In genomic region chr19:37334179-37335071, GRCh38 we compare ENCODE assay signal across 8 cellular contexts.
DNase-seq lines count a peak whose midpoint lies in the region; ATAC-seq and TF ChIP-seq lines count a peak whose summit lies in the region.

No MANE protein-coding gene starts in this region.

- peak; percentile 98 for ATAC-seq in GM21423 (IDR thresholded peaks at IDR 0.05; ENCODE audit: unreplicated experiment)

- no peaks in the 10 kb centered on the region for H3K9me3 ChIP-seq in iPS-15b (ENCODE audit: control insufficient read depth, insufficient read depth, low read length)

- peaks cover 2% of the 10 kb centered on the region for H3K36me3 ChIP-seq in iPS-15b (ENCODE audit: control insufficient read depth, insufficient read depth, low read length)

- peak overlapping the region; percentile 67 for H3K4me3 ChIP-seq in NB4 (ENCODE audit: low read depth, low read length)
- peak overlapping the region; percentile 92 for H3K4me3 ChIP-seq in iPS-15b (ENCODE audit: low read depth, low read length)
- H3K4me3 ChIP-seq in skeletal muscle cell (ENCODE audit: low read depth, low read length) = peak overlapping the region; percentile 90

- no peak for TF ChIP-seq CTCF in NB4 (IDR thresholded peaks at IDR 0.05; ENCODE audit: low read depth, low read length)
- TF ChIP-seq CTCF in VCaP (conservative IDR thresholded peaks at IDR 0.05) = no peak

- peak overlapping the region; percentile 84 for H3K27ac ChIP-seq in VCaP

- H3K9ac ChIP-seq in iPS-15b (ENCODE audit: low read depth, low read length) = peak overlapping the region; percentile 95

- no peak for TF ChIP-seq POLR2A in NB4 (IDR thresholded peaks at IDR 0.05; ENCODE audit: extremely low read depth, insufficient read length)

- peaks cover 20% of the 10 kb centered on the region for H3K4me1 ChIP-seq in iPS-15b (ENCODE audit: control insufficient read depth, insufficient read depth, low read length)

- DNase-seq in C1 segment of cervical spinal cord (lab: John Stamatoyannopoulos, UW) = peak; percentile 13 to 95 (median 84)
- DNase-seq in NB4 (ENCODE audit: low read depth) = peak; percentile 70
- peak; percentile 61 to 89 for DNase-seq in T47D (ENCODE audit: low read depth in 1 of 2, low spot score in 1 of 2)
- DNase-seq in skeletal muscle cell (ENCODE audit: low read depth) = peak; percentile 55
- no peak for DNase-seq in SW480 (ENCODE audit: low spot score)

- H3K27me3 ChIP-seq in iPS-15b (ENCODE audit: control insufficient read depth, insufficient read depth, low read length) = no peaks in the 10 kb centered on the region

- in situ Hi-C loops in T47D (cut with HindIII; ENCODE audit: low pct_unique_long_range_greater_than_20kb, low sequenced_read_pairs) = no loop called here
